Comparison of ENCODE assay signal across 9 cellular contexts in the genomic region with DNA sequence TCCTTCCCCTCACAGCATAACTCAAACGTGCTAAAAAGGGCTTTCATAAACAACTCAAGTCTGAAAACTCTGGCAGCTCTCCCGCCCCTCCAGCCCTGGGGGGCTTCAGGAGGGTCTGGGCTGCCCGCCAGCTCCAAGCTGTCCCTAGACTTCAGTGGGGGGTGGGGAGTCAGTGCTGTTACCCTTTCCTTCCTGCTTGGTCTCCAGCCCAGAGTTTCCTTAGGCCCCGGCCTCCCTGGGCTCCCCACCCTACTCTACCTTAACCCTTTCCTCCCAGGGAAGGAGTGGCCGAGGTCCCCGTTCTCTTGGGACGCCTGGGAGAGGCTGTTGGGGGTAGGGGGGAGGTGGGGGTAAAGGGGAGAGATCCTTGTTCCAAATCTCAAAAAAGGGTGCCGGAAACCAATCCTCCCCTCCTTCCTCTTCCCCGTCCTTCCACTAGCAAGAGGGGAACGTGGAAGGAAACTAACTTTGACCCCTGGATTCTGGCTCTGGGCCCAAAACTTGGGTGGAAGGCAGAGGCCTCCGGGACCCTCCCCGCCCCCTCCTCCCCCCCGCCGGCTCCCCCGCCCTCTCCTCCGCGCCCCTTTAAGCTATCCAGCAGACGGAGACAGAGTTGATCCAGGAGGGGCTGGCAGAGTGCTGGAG. TPM values are rescaled to one million over a fixed set of nuclear protein-coding genes. Genes with fewer than 3 reads are reported as not detected.
A peak's percentile ranks its signal among the peaks of the same experiment; 100 is the strongest.
DNase-seq lines count a peak whose midpoint lies in the region; ATAC-seq, FAIRE-seq and TF ChIP-seq lines count a peak whose summit lies in the region.
"Had no signal": no experiment of that assay in that cellular context is flagged by ENCODE, and none has a peak within 500 bp of the region (broad histone marks: within the 10 kb centered on the region; RNA-seq: fewer than 3 reads in every experiment).

No MANE protein-coding gene starts in this region.

- no peaks in the 10 kb centered on the region for H3K79me2 ChIP-seq in OCI-LY3 (ENCODE audit: low read length)

- DNase-seq in A549 (ENCODE audit: low read depth in 1 of 2, low spot score in 1 of 2) (no peak), epithelial cell of prostate (ENCODE audit: low read depth, low spot score) (no peak), naive B cell (no peak), NOMO-1 (lab: John Stamatoyannopoulos, UW; ENCODE audit: unreplicated experiment in 2 of 2) (no peak)
- DNase-seq in stimulated activated naive CD8-positive, alpha-beta T cell treated with anti-CD3 and anti-CD28 coated beads, Interleukin-15, Interleukin-2, amounts not matched to agents 100 U/mL and 50 U/mL, for 24 hours = no peak
- DNase-seq in activated CD8-positive, alpha-beta memory T cell treated with anti-CD3 and anti-CD28 coated beads, Interleukin-2, amount 10 ng/mL, durations not matched to agents 7 days and 5 days = no peak

- no peaks in the 10 kb centered on the region for H3K36me3 ChIP-seq in OCI-LY3 (replicated peaks; ENCODE audit: low read depth, low read length)

- peaks cover 15% of the 10 kb centered on the region for H3K27me3 ChIP-seq in OCI-LY3 (ENCODE audit: low read depth, low read length)

- peaks cover 10 to 13% (median 13%) of the 10 kb centered on the region in 3 donors for H3K4me1 Mint-ChIP-seq in naive B cell
- peaks cover 9% of the 10 kb centered on the region for H3K4me1 Mint-ChIP-seq in activated CD8-positive, alpha-beta memory T cell treated with anti-CD3 and anti-CD28 coated beads, Interleukin-2, amount 10 ng/mL, durations not matched to agents 7 days and 5 days

- H3K9me3 Mint-ChIP-seq in naive B cell = no peaks in the 10 kb centered on the region
- no peaks in the 10 kb centered on the region for H3K9me3 Mint-ChIP-seq in activated CD8-positive, alpha-beta memory T cell treated with anti-CD3 and anti-CD28 coated beads, Interleukin-2, amount 10 ng/mL, durations not matched to agents 7 days and 5 days (ENCODE audit: low read depth)
- H3K9me3 Mint-ChIP-seq: CD4-positive, alpha-beta T cell had no signal

- H3K27ac ChIP-seq in A549 (peak overlapping the region; percentile 74 to 85), OCI-LY3 (ENCODE audit: low read length) (no peak overlapping the region), epithelial cell of prostate (peak overlapping the region; percentile 97)

- ATAC-seq in A549 (no peak), naive B cell (ENCODE audit: low read depth in 2 of 2) (no peak), HG03139 (IDR thresholded peaks at IDR 0.05; ENCODE audit: unreplicated experiment) (no peak)
- ATAC-seq in stimulated activated naive CD8-positive, alpha-beta T cell treated with anti-CD3 and anti-CD28 coated beads, Interleukin-15, Interleukin-2, amounts not matched to agents 100 U/mL and 50 U/mL, for 24 hours = no peak
- no peak for ATAC-seq in activated CD8-positive, alpha-beta memory T cell treated with anti-CD3 and anti-CD28 coated beads, Interleukin-2, amount 10 ng/mL, durations not matched to agents 7 days and 5 days

- peak overlapping the region; percentile 65 for H3K4me3 ChIP-seq in A549
- peak overlapping the region; percentile 76 for H3K4me3 ChIP-seq in OCI-LY3 (ENCODE audit: low read length)

- no peaks in the 10 kb centered on the region for H4K20me1 ChIP-seq in OCI-LY3 (ENCODE audit: insufficient read depth, low read length)

- no peak for TF ChIP-seq CTCF in A549 (IDR thresholded peaks at IDR 0.05)
- TF ChIP-seq CTCF in OCI-LY3 (IDR thresholded peaks at IDR 0.05; ENCODE audit: low read depth, low read length) = no peak

- H3K27me3 Mint-ChIP-seq in naive B cell = peaks cover 10 to 32% (median 28%) of the 10 kb centered on the region in 3 donors
- peaks cover 45% of the 10 kb centered on the region for H3K27me3 Mint-ChIP-seq in activated CD8-positive, alpha-beta memory T cell treated with anti-CD3 and anti-CD28 coated beads, Interleukin-2, amount 10 ng/mL, durations not matched to agents 7 days and 5 days
- H3K27me3 Mint-ChIP-seq: CD4-positive, alpha-beta T cell had no signal

- H2AFZ ChIP-seq in OCI-LY3 (ENCODE audit: low read depth, low read length) = 0 out of 2 replicates have a peak overlapping the region, but pooled peaks have one; percentile 68

- CTCF ChIA-PET in A549 (lab: Yijun Ruan, JAX) = interaction anchor here (1.2 to 4.3 kb wide), 2 partner anchors 33 to 65 kb away, joined by 3 to 16 read pairs; no protein-coding TSS in a partner anchor
- CTCF ChIA-PET in activated CD8-positive, alpha-beta memory T cell treated with anti-CD3 and anti-CD28 coated beads, Interleukin-2, amount 10 ng/mL, durations not matched to agents 7 days and 5 days (lab: Charles Lee) = interaction anchor here (1.3 kb wide), 1 partner anchor 33 kb away, joined by 8 read pairs; no protein-coding TSS in a partner anchor

- peaks cover 0 to 6% of the 10 kb centered on the region in 2 donors for H3K36me3 Mint-ChIP-seq in naive B cell
- H3K36me3 Mint-ChIP-seq in activated CD8-positive, alpha-beta memory T cell treated with anti-CD3 and anti-CD28 coated beads, Interleukin-2, amount 10 ng/mL, durations not matched to agents 7 days and 5 days = no peaks in the 10 kb centered on the region

- peak overlapping the region; percentile 99 for H3K4me2 ChIP-seq in A549
- H3K4me2 ChIP-seq in OCI-LY3 (ENCODE audit: low read length) = peak overlapping the region; percentile 80

- peak overlapping the region in 5 of 8 donors; percentile 75 to 89 (median 83) for H3K4me3 Mint-ChIP-seq in naive B cell
- no peak overlapping the region for H3K4me3 Mint-ChIP-seq in activated CD8-positive, alpha-beta memory T cell treated with anti-CD3 and anti-CD28 coated beads, Interleukin-2, amount 10 ng/mL, durations not matched to agents 7 days and 5 days

- H3K4me1 ChIP-seq in A549 (peaks cover 14% of the 10 kb centered on the region; the same call in 1 of the 3 replicates), OCI-LY3 (ENCODE audit: low read length) (no peaks in the 10 kb centered on the region)

- H3K9me3 ChIP-seq in A549 (no peaks in the 10 kb centered on the region), OCI-LY3 (ENCODE audit: insufficient read depth, low read length) (no peaks in the 10 kb centered on the region)

- TF ChIP-seq POLR2A in A549 (IDR thresholded peaks at IDR 0.05; ENCODE audit: low read length) = no peak

- no peak for FAIRE-seq in A549 (lab: Jason Lieb, UNC)

- no peak overlapping the region for H3K27ac Mint-ChIP-seq in naive B cell
- no peak overlapping the region for H3K27ac Mint-ChIP-seq in activated CD8-positive, alpha-beta memory T cell treated with anti-CD3 and anti-CD28 coated beads, Interleukin-2, amount 10 ng/mL, durations not matched to agents 7 days and 5 days
- H3K27ac Mint-ChIP-seq: CD4-positive, alpha-beta T cell had no signal

- POLR2A ChIA-PET in A549 (lab: Yijun Ruan, JAX) = interaction anchor here (1.1 kb wide), 1 partner anchor 31 kb away, joined by 8 read pairs; the partner anchor contains the start of genes CBLN3 and KHNYN

- no peak for TF ChIP-seq RAD21 in A549 (conservative IDR thresholded peaks at IDR 0.05 in 1 of 2, IDR thresholded peaks at IDR 0.05 in 1 of 2)

- WGBS in A549 (ENCODE audit: missing lambda C conversion rate) = 63% methylated on average over 13 of the region's 18 CpGs

- no peak for TF ChIP-seq EP300 in A549 (IDR thresholded peaks at IDR 0.05)

- peak overlapping the region; percentile 40 for H3K9ac ChIP-seq in OCI-LY3 (ENCODE audit: low read length)

RNA-seq across cellular contexts. Expression of gene NYNRIN, which starts 0.4 kb away (rescaled TPM):
- polyA plus RNA-seq in A549 (2011; rRNA removed) = 0.44 and 0.60 TPM in 2 replicates
- 0.08 and 0.16 TPM in 2 replicates for polyA plus RNA-seq in A549 (2012; cell fraction: cytosol; rRNA removed)
- 0.26 and 0.35 TPM in 2 replicates for polyA plus RNA-seq in A549 (2012; cell fraction: nucleus; rRNA removed)
- 0.17 to 0.29 TPM (median 0.19 TPM) in 3 replicates for polyA plus RNA-seq in A549 (2017; fragmentation: RNase III; extraction: RNeasy Plus Mini Kit Qiagen cat#74134 plus additional on column Dnase treatment)
- polyA minus RNA-seq in A549 (2011; rRNA and poly(A)+ RNA removed) = 0.92 and 1.2 TPM in 2 replicates
- under 1 TPM in 2 of 6 donors, not detected in 4; 0.05 to 0.14 TPM for polyA plus RNA-seq in naive B cell (ENCODE audit: low read depth in 6 of 6)
- under 1 TPM; 0.05 to 0.50 TPM for total RNA-seq in activated CD8-positive, alpha-beta memory T cell treated with anti-CD3 and anti-CD28 coated beads, Interleukin-2, amount 10 ng/mL, durations not matched to agents 7 days and 5 days

RNA-seq across cellular contexts. Expression of gene NFATC4, which starts 30.4 kb away (rescaled TPM):
- polyA plus RNA-seq in A549 (2011; rRNA removed) (0.32 and 0.62 TPM in 2 replicates), A549 (2017; fragmentation: RNase III; extraction: RNeasy Plus Mini Kit Qiagen cat#74134 plus additional on column Dnase treatment) (0.04 to 0.25 TPM (median 0.10 TPM) in 3 replicates), naive B cell (ENCODE audit: low read depth in 6 of 6) (under 1 TPM in 2 of 6 donors, not detected in 4; 0.19 to 0.43 TPM)
- 0.09 and 0.11 TPM in 2 replicates for polyA plus RNA-seq in A549 (2012; cell fraction: cytosol; rRNA removed)
- 0.66 and 0.92 TPM in 2 replicates for polyA plus RNA-seq in A549 (2012; cell fraction: nucleus; rRNA removed)
- polyA minus RNA-seq in A549 (2011; rRNA and poly(A)+ RNA removed) = 0.54 and 0.83 TPM in 2 replicates
- 1 to 10 TPM in 1 of 2 experiments, not detected in 1; 1.3 TPM for total RNA-seq in activated CD8-positive, alpha-beta memory T cell treated with anti-CD3 and anti-CD28 coated beads, Interleukin-2, amount 10 ng/mL, durations not matched to agents 7 days and 5 days
- total RNA-seq: CD4-positive, alpha-beta T cell had no signal

RNA-seq across cellular contexts. Expression of gene CBLN3, which starts 31.0 kb away (rescaled TPM):
- polyA plus RNA-seq in A549 (2011; rRNA removed) (1.3 and 1.6 TPM in 2 replicates), A549 (2017; fragmentation: RNase III; extraction: RNeasy Plus Mini Kit Qiagen cat#74134 plus additional on column Dnase treatment) (1.1 to 1.5 TPM (median 1.4 TPM) in 3 replicates), naive B cell (ENCODE audit: low read depth in 6 of 6) (1 to 10 TPM in 5 of 6 donors, under 1 TPM in 1; 0.70 to 2.6 (median 2.1) TPM)
- 0.77 and 0.88 TPM in 2 replicates for polyA plus RNA-seq in A549 (2012; cell fraction: cytosol; rRNA removed)
- 1.4 and 2.1 TPM in 2 replicates for polyA plus RNA-seq in A549 (2012; cell fraction: nucleus; rRNA removed)
- 0.97 and 1.1 TPM in 2 replicates for polyA minus RNA-seq in A549 (2011; rRNA and poly(A)+ RNA removed)
- total RNA-seq in activated CD8-positive, alpha-beta memory T cell treated with anti-CD3 and anti-CD28 coated beads, Interleukin-2, amount 10 ng/mL, durations not matched to agents 7 days and 5 days = 1 to 10 TPM; 5.0 to 7.1 TPM

RNA-seq across cellular contexts. Expression of gene KHNYN, which starts 31.3 kb away (rescaled TPM):
- 19.0 and 25.0 TPM in 2 replicates for polyA plus RNA-seq in A549 (2011; rRNA removed)
- polyA plus RNA-seq in A549 (2012; cell fraction: cytosol; rRNA removed) = 9.0 and 12.7 TPM in 2 replicates
- 23.7 and 26.2 TPM in 2 replicates for polyA plus RNA-seq in A549 (2012; cell fraction: nucleus; rRNA removed)
- 23.5 to 26.4 TPM (median 25.2 TPM) in 3 replicates for polyA plus RNA-seq in A549 (2017; fragmentation: RNase III; extraction: RNeasy Plus Mini Kit Qiagen cat#74134 plus additional on column Dnase treatment)
- 33.6 and 37.6 TPM in 2 replicates for polyA minus RNA-seq in A549 (2011; rRNA and poly(A)+ RNA removed)
- polyA plus RNA-seq in naive B cell (ENCODE audit: low read depth in 6 of 6) = 10 to 100 TPM; 22.8 to 39.8 (median 24.0) TPM
- 10 to 100 TPM; 73.3 to 81.2 TPM for total RNA-seq in activated CD8-positive, alpha-beta memory T cell treated with anti-CD3 and anti-CD28 coated beads, Interleukin-2, amount 10 ng/mL, durations not matched to agents 7 days and 5 days

RNA-seq across cellular contexts. Expression of gene SDR39U1, which starts 44.2 kb away (rescaled TPM):
- polyA plus RNA-seq in A549 (2011; rRNA removed) (57.3 and 64.4 TPM in 2 replicates), A549 (2017; fragmentation: RNase III; extraction: RNeasy Plus Mini Kit Qiagen cat#74134 plus additional on column Dnase treatment) (48.1 to 61.1 TPM (median 57.6 TPM) in 3 replicates), naive B cell (ENCODE audit: low read depth in 6 of 6) (100 to 1,000 TPM in 2 of 6 donors, 10 to 100 TPM in 4; 79.5 to 106 (median 87.5) TPM)
- polyA plus RNA-seq in A549 (2012; cell fraction: cytosol; rRNA removed) = 69.0 and 79.4 TPM in 2 replicates
- polyA plus RNA-seq in A549 (2012; cell fraction: nucleus; rRNA removed) = 230 and 267 TPM in 2 replicates
- 20.6 and 25.7 TPM in 2 replicates for polyA minus RNA-seq in A549 (2011; rRNA and poly(A)+ RNA removed)
- 10 to 100 TPM; 45.6 to 45.9 TPM for total RNA-seq in activated CD8-positive, alpha-beta memory T cell treated with anti-CD3 and anti-CD28 coated beads, Interleukin-2, amount 10 ng/mL, durations not matched to agents 7 days and 5 days
